ENCODE assay signal across 1 cellular context in the genomic region with DNA sequence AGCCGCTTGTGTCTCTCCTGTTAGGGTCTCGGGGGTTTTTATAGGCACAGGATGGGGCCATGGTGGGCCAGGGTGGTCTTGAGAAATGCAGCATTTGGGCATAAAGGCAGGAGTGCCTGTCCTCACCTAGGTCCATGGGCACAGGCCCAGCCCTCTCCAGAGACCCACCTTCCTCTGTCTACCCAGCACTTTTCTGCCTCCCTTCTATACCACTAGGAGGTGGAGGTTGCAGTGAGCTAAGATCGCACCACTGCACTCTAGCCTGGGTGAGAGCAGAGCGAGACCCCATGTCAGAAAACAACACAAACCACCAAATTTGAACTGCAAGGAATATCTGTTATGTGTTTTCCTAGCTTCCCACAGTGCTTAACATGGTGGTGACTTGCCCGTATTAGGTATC.
TF ChIP-seq lines count a peak whose summit lies in the region.

No MANE protein-coding gene starts in this region.

TF ChIP-seq in WTC11, 78 proteins besides CTCF, POLR2A, EP300 and RAD21 (continued from another document):
- TF ChIP-seq, protein P1, sequence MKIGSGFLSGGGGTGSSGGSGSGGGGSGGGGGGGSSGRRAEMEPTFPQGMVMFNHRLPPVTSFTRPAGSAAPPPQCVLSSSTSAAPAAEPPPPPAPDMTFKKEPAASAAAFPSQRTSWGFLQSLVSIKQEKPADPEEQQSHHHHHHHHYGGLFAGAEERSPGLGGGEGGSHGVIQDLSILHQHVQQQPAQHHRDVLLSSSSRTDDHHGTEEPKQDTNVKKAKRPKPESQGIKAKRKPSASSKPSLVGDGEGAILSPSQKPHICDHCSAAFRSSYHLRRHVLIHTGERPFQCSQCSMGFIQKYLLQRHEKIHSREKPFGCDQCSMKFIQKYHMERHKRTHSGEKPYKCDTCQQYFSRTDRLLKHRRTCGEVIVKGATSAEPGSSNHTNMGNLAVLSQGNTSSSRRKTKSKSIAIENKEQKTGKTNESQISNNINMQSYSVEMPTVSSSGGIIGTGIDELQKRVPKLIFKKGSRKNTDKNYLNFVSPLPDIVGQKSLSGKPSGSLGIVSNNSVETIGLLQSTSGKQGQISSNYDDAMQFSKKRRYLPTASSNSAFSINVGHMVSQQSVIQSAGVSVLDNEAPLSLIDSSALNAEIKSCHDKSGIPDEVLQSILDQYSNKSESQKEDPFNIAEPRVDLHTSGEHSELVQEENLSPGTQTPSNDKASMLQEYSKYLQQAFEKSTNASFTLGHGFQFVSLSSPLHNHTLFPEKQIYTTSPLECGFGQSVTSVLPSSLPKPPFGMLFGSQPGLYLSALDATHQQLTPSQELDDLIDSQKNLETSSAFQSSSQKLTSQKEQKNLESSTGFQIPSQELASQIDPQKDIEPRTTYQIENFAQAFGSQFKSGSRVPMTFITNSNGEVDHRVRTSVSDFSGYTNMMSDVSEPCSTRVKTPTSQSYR (CRISPR knock-in tag; IDR thresholded peaks at IDR 0.05): no peak
- TF ChIP-seq NFE2L1 (CRISPR knock-in tag; IDR thresholded peaks at IDR 0.05): no peak
- no peak for TF ChIP-seq CREB1 (CRISPR knock-in tag; IDR thresholded peaks at IDR 0.05)
- TF ChIP-seq IRF2 (CRISPR knock-in tag; IDR thresholded peaks at IDR 0.05; ENCODE audit: borderline replicate concordance, low read depth): no peak
- TF ChIP-seq ELF4 (CRISPR knock-in tag; IDR thresholded peaks at IDR 0.05; ENCODE audit: low read depth): no peak
- TF ChIP-seq, protein P2, sequence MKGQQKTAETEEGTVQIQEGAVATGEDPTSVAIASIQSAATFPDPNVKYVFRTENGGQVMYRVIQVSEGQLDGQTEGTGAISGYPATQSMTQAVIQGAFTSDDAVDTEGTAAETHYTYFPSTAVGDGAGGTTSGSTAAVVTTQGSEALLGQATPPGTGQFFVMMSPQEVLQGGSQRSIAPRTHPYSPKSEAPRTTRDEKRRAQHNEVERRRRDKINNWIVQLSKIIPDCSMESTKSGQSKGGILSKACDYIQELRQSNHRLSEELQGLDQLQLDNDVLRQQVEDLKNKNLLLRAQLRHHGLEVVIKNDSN (CRISPR knock-in tag; IDR thresholded peaks at IDR 0.05): no peak
- TF ChIP-seq GTF2I (CRISPR knock-in tag; conservative IDR thresholded peaks at IDR 0.05): no peak
- TF ChIP-seq JUN (CRISPR knock-in tag; IDR thresholded peaks at IDR 0.05): no peak
- no peak for TF ChIP-seq RORB (CRISPR knock-in tag; IDR thresholded peaks at IDR 0.05)
- no peak for TF ChIP-seq ZNF423 (CRISPR knock-in tag; IDR thresholded peaks at IDR 0.05)
- no peak for TF ChIP-seq FOXJ3 (CRISPR knock-in tag; IDR thresholded peaks at IDR 0.05; ENCODE audit: borderline replicate concordance)
- TF ChIP-seq, protein P3, sequence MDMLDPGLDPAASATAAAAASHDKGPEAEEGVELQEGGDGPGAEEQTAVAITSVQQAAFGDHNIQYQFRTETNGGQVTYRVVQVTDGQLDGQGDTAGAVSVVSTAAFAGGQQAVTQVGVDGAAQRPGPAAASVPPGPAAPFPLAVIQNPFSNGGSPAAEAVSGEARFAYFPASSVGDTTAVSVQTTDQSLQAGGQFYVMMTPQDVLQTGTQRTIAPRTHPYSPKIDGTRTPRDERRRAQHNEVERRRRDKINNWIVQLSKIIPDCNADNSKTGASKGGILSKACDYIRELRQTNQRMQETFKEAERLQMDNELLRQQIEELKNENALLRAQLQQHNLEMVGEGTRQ (CRISPR knock-in tag; IDR thresholded peaks at IDR 0.05): no peak
- TF ChIP-seq GABPB1 (CRISPR knock-in tag; IDR thresholded peaks at IDR 0.05): no peak
- no peak for TF ChIP-seq NFYB (CRISPR knock-in tag; conservative IDR thresholded peaks at IDR 0.05; ENCODE audit: low read depth)
- no peak for TF ChIP-seq SMAD4 (CRISPR knock-in tag; IDR thresholded peaks at IDR 0.05)
- TF ChIP-seq ZNF671 (CRISPR knock-in tag; IDR thresholded peaks at IDR 0.05): no peak
- TF ChIP-seq ATF1 (CRISPR knock-in tag; IDR thresholded peaks at IDR 0.05): no peak
